In the genomic region with DNA sequence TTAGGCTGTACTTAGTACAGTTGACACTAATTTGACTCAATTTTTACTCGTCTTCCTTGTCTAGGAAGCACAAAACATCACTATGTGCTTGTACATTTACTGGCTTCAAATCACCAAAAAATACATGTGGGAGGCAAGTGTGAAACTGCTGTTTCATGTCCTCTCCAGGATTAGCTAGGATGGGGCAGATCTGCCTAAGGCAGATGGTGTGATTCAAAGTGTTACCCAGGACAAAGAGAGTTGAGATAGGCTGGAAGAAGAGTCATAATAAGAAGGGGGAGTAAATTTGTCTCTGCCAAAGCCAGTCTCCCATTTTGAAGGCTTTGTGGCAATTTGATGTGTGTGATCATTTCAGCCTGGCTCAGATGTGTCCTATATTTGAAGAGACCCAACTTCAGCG, we compare ENCODE assay signal across 29 cellular contexts.
"Had no signal": no experiment of that assay in that cellular context is flagged by ENCODE, and none has a peak within 500 bp of the region (broad histone marks: within the 10 kb centered on the region; RNA-seq: fewer than 3 reads in every experiment).

No MANE protein-coding gene starts in this region.

- H2AFZ ChIP-seq: hepatocyte, neural progenitor cell had no signal

- H3K4me2 ChIP-seq: hepatocyte, neural progenitor cell had no signal

- H3K4me3 ChIP-seq: heart right ventricle, hepatocyte, lower lobe of right lung, neural progenitor cell, ovary, skin epidermis, stomach, suprapubic skin, thoracic aorta, tibial artery, uterus had no signal

- DNase-seq: heart right ventricle; kidney glomerular epithelial cell; left cardiac atrium; lower lobe of right lung; mammary epithelial cell; mesenchymal stem cell; naive B cell; natural killer cell; nephron progenitor cell; ovary; right cardiac atrium; stimulated activated CD4-positive, alpha-beta T cell treated with anti-CD3 and anti-CD28 coated beads, Interleukin-12 subunit alpha, Interleukin-12 subunit beta, amount 100 ng/mL, for 4 hours; stimulated activated CD4-positive, alpha-beta T cell treated with anti-CD3 and anti-CD28 coated beads, Interleukin-15, amount 100 ng/mL, for 24 hours; stimulated activated CD4-positive, alpha-beta T cell treated with anti-CD3 and anti-CD28 coated beads, Interleukin-2, amount 100 ng/mL, for 24 hours; stimulated activated CD4-positive, alpha-beta T cell treated with anti-CD3 and anti-CD28 coated beads, Interleukin-4, amount 100 ng/mL, for 1 hour; stimulated activated naive B cell treated with anti-CD40 and anti-IgM and Interleukin-4, amounts not matched to agents 10 μg/mL and 1 μg/mL and 100 μg/mL, for 72 hours; stimulated activated naive CD8-positive, alpha-beta T cell treated with anti-CD3 and anti-CD28 coated beads, Interleukin-15, Interleukin-2, amounts not matched to agents 100 U/mL and 50 U/mL, for 24 hours; stomach; tibial artery; uterus had no signal

- H3K9me3 ChIP-seq: lower lobe of right lung, neutrophil, ovary, stomach, suprapubic skin, thoracic aorta, tibial artery, uterus had no signal

- H3K79me2 ChIP-seq: hepatocyte had no signal

- H3K27me3 ChIP-seq: heart right ventricle, hepatocyte, neural progenitor cell, neutrophil, ovary, stomach, suprapubic skin, tibial artery, uterus had no signal

- H3K9ac ChIP-seq: neural progenitor cell had no signal

- FAIRE-seq: keratinocyte had no signal

- H3K36me3 ChIP-seq: heart right ventricle, lower lobe of right lung, neural progenitor cell, neutrophil, ovary, stomach, suprapubic skin, thoracic aorta, tibial artery, uterus had no signal

- H3K27ac ChIP-seq: heart right ventricle, hepatocyte, lower lobe of right lung, neural progenitor cell, neutrophil, ovary, skin epidermis, stomach, suprapubic skin, thoracic aorta, tibial artery, uterus had no signal

- ATAC-seq: heart right ventricle; left cardiac atrium; left lobe of liver; lower lobe of right lung; natural killer cell; right cardiac atrium; sciatic nerve; stimulated activated naive B cell treated with anti-CD40 and anti-IgM and Interleukin-4, amounts not matched to agents 10 μg/mL and 1 μg/mL and 100 μg/mL, for 72 hours; stimulated activated naive CD8-positive, alpha-beta T cell treated with anti-CD3 and anti-CD28 coated beads, Interleukin-15, Interleukin-2, amounts not matched to agents 100 U/mL and 50 U/mL, for 24 hours had no signal

- H3K4me1 ChIP-seq: heart right ventricle, lower lobe of right lung, stomach, suprapubic skin, uterus had no signal
